Comparison of ENCODE assay signal across 9 cellular contexts in the genomic region with DNA sequence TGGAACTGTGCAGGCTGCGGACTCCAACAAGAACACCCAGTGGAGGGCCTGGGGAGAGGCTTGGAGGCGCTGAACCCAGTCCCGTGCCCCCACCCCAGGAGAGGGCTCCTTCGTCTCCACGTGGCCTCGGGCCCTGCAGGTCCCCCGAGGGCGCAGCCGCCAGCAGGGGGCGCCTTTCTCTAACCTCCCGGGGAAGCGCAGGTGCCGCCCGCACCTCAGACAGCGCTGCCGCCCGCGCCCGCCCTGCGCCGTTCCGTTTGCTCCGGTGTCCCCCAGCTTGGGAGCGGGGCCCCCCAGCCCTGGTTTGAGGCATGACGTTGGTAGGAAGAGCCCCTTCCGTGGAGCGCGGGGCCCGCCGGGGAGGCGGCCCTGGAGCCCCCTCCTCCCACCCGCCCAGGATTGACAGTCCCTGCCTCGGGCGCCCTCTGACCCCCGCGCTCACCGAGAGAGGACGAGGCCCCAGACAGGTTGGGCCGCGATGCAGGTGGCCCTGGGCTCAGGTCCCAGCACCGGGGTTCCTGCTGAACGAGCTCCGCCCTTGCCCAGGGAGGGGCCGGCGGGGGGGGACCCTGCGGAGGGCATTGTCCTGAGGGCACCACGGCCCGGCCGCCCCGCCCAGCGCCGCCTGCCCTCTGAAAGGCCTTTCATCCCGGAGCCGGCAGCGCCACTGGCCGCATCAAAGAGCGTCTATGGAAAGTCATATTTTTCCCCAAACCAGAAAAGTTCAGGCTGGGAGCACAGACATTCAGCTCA. TPM values are rescaled to one million over a fixed set of nuclear protein-coding genes. Genes with fewer than 3 reads are reported as not detected.
DNase-seq lines count a peak whose midpoint lies in the region; ATAC-seq and TF ChIP-seq lines count a peak whose summit lies in the region.
"Had no signal": no experiment of that assay in that cellular context is flagged by ENCODE, and none has a peak within 500 bp of the region (broad histone marks: within the 10 kb centered on the region; RNA-seq: fewer than 3 reads in every experiment).

No MANE protein-coding gene starts in this region.

- no peak for ATAC-seq in GM21825 (IDR thresholded peaks at IDR 0.05; ENCODE audit: unreplicated experiment)
- no peak for ATAC-seq in GM18519 (IDR thresholded peaks at IDR 0.05; ENCODE audit: low FRiP score, unreplicated experiment)

- peaks cover 0 to 16% (median 13%) of the 10 kb centered on the region in 6 donors for H3K4me1 ChIP-seq in spleen

- intact Hi-C loops in MCF 10A (cut with micrococcal nuclease) (loop anchor here (1.0 to 2.0 kb wide), 3 partner anchors 186 to 441 kb away; a partner anchor contains a TSS), spleen (cut with DNase I; ENCODE audit: low total_unique reads) (loop anchor here (5.0 to 10.0 kb wide), 2 partner anchors 184 to 302 kb away; a partner anchor contains a TSS)

- H3K27me3 ChIP-seq in spleen (replicated peaks in 1 of 7) = peaks cover 0 to 16% (median 0%) of the 10 kb centered on the region in 7 donors

- H3K27ac ChIP-seq in VCaP (peak overlapping the region; percentile 74), spleen (peak overlapping the region in 4 of 8 donors; percentile 33 to 58 (median 56))

- peak overlapping the region; percentile 33 for H3K4me3 Mint-ChIP-seq in MCF 10A (ENCODE audit: unreplicated experiment)
- no peak overlapping the region for H3K4me3 Mint-ChIP-seq in immature natural killer cell

- H3K27ac Mint-ChIP-seq in MCF 10A (ENCODE audit: low read depth, unreplicated experiment) (no peak overlapping the region), immature natural killer cell (no peak overlapping the region)

- H3K9me3 Mint-ChIP-seq in MCF 10A (ENCODE audit: unreplicated experiment) = peaks cover 11% of the 10 kb centered on the region
- H3K9me3 Mint-ChIP-seq in immature natural killer cell = peaks cover 0 to 1% (median 0%) of the 10 kb centered on the region in 6 donors

- H3K36me3 Mint-ChIP-seq in MCF 10A (ENCODE audit: insufficient read depth, unreplicated experiment) (no peaks in the 10 kb centered on the region), immature natural killer cell (no peaks in the 10 kb centered on the region)

- no peaks in the 10 kb centered on the region for H3K36me3 ChIP-seq in spleen

- no peak for TF ChIP-seq POLR2A in spleen (IDR thresholded peaks at IDR 0.05)

- TF ChIP-seq CTCF in VCaP (conservative IDR thresholded peaks at IDR 0.05) (peak; percentile 81), MCF 10A (IDR thresholded peaks at IDR 0.05; ENCODE audit: unreplicated experiment) (peak; percentile 89), spleen (IDR thresholded peaks at IDR 0.05 in 8 of 11, conservative IDR thresholded peaks at IDR 0.05 in 3 of 11) (peak; percentile 67 to 96 (median 93))

- H3K4me1 Mint-ChIP-seq in MCF 10A (ENCODE audit: insufficient read depth, unreplicated experiment) (no peaks in the 10 kb centered on the region), immature natural killer cell (peaks cover 0 to 7% of the 10 kb centered on the region in 2 donors)

- peaks cover 12% of the 10 kb centered on the region for H3K27me3 Mint-ChIP-seq in MCF 10A (ENCODE audit: insufficient read depth, unreplicated experiment)
- peaks cover 4 to 13% (median 8%) of the 10 kb centered on the region in 3 donors for H3K27me3 Mint-ChIP-seq in immature natural killer cell (ENCODE audit: low read depth in 3 of 3)

- DNase-seq in DMS 273 (lab: John Stamatoyannopoulos, UW; ENCODE audit: unreplicated experiment) (peak; percentile 96), LoVo (ENCODE audit: low spot score) (peak; percentile 68), MCF 10A (ENCODE audit: unreplicated experiment) (peak; percentile 68), immature natural killer cell (peak; percentile 70 to 74 (median 71)), spleen (peak; percentile 93)

- 7 to 36% (median 13%) methylated on average over 15 to 57 of the region's 57 CpGs for WGBS in spleen, 5 donors

- no peaks in the 10 kb centered on the region for H3K9me3 ChIP-seq in spleen

- CTCF ChIA-PET in MCF 10A (lab: Yijun Ruan, JAX) = interaction anchor here (0.6 to 2.8 kb wide), 13 partner anchors 10 to 434 kb away, joined by 3 to 28 read pairs (median 3); no protein-coding TSS in a partner anchor

- no TSS peak for BruUV-seq in MCF 10A (replicated peaks; lab: Mats Ljungman, UMichigan)

- peak overlapping the region in 6 of 8 donors; percentile 17 to 62 (median 28) for H3K4me3 ChIP-seq in spleen

- POLR2A ChIA-PET in MCF 10A (lab: Yijun Ruan, JAX) = interaction anchor here (0.6 to 0.9 kb wide), 4 partner anchors 185 to 660 kb away, joined by 4 read pairs; no protein-coding TSS in a partner anchor

RNA-seq across cellular contexts. Expression of a gene that starts 42.9 kb away (rescaled TPM):
- not detected in 2 replicates for total RNA-seq in MCF 10A (2022)
- not detected for polyA plus RNA-seq in immature natural killer cell
- not detected for total RNA-seq in spleen
- polyA plus RNA-seq in spleen = not detected
- polyA plus RNA-seq: adipose tissue had no signal
